In the genomic region with DNA sequence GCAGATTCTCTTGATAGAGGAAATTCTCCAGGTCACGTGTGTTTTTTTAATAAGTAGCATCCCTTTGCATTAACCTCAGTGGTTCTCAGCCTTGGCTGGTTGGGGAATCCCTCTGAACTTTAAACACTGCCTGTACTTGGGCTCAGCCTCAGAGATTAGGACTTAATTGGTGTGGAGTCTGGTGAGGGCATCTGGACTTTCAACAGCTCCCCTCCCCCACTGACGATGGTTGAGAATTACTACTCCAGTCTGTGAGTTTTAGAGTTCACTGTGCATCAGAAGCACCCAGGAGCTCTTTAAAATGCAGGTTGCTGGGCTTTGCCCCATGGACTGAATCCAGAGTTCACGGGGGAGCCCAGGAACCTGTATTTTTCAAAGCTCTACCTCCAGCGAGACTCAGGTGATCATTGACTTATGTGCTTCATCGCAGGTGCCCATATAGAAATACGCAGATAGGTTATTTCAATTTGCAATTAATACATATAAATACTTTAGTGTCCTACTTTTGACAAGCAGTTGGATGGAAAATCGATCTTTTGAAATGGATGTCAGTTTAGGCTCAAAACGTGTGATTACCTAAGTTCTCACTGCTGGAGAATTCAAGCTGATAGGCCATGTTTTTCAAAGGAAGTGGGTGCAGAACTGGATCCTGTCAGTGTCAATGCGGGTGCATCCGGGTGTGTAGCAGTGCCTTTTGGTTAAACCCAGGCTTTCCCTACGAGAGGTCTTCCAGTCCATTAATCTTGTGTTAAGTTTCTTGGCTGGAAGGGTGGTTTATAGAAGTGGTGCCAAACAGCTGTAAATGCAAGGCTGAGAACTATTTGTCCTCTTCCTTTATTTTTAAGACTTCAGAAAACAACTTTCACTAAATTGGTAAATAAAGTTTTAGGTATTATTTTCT, we compare ENCODE assay signal across 15 cellular contexts.
DNase-seq lines count a peak whose midpoint lies in the region; ATAC-seq and TF ChIP-seq lines count a peak whose summit lies in the region.
"Had no signal": no experiment of that assay in that cellular context is flagged by ENCODE, and none has a peak within 500 bp of the region (broad histone marks: within the 10 kb centered on the region; RNA-seq: fewer than 3 reads in every experiment).

No MANE protein-coding gene starts in this region.

- H3K36me3 ChIP-seq in Peyer's patch, result no peaks in the 10 kb centered on the region
- no peaks in the 10 kb centered on the region for H3K36me3 ChIP-seq in heart right ventricle
- H3K36me3 ChIP-seq in spleen, result no peaks in the 10 kb centered on the region

- H3K9me3 ChIP-seq in Peyer's patch (no peaks in the 10 kb centered on the region), heart right ventricle (no peaks in the 10 kb centered on the region), spleen (no peaks in the 10 kb centered on the region)

- peaks cover 86% of the 10 kb centered on the region for H3K4me1 Mint-ChIP-seq in progenitor cell of endocrine pancreas (ENCODE audit: low read depth)

- no peaks in the 10 kb centered on the region for H3K27me3 Mint-ChIP-seq in progenitor cell of endocrine pancreas

- peak overlapping the region; percentile 96 for H3K27ac Mint-ChIP-seq in progenitor cell of endocrine pancreas
- H3K27ac Mint-ChIP-seq: activated naive CD8-positive, alpha-beta T cell had no signal

- H3K4me1 ChIP-seq in Peyer's patch, result peaks cover 0 to 61% (median 7%) of the 10 kb centered on the region in 4 donors
- peaks cover 0 to 32% (median 14%) of the 10 kb centered on the region in 9 donors for H3K4me1 ChIP-seq in heart right ventricle
- H3K4me1 ChIP-seq in spleen, result peaks cover 0 to 23% (median 12%) of the 10 kb centered on the region in 6 donors

- peak in 3 of 6 experiments; percentile 10 to 22 (median 21) for TF ChIP-seq CTCF in Peyer's patch (IDR thresholded peaks at IDR 0.05)
- TF ChIP-seq CTCF in heart right ventricle (IDR thresholded peaks at IDR 0.05), result no peak
- TF ChIP-seq CTCF in progenitor cell of endocrine pancreas (IDR thresholded peaks at IDR 0.05; ENCODE audit: unreplicated experiment), result no peak
- TF ChIP-seq CTCF in spleen (IDR thresholded peaks at IDR 0.05 in 8 of 11, conservative IDR thresholded peaks at IDR 0.05 in 3 of 11), result no peak

- H3K4me3 ChIP-seq in Peyer's patch, result no peak overlapping the region
- H3K4me3 ChIP-seq in heart right ventricle, result no peak overlapping the region
- no peak overlapping the region for H3K4me3 ChIP-seq in spleen

- peaks cover 15% of the 10 kb centered on the region for H3K36me3 Mint-ChIP-seq in progenitor cell of endocrine pancreas (ENCODE audit: insufficient read depth)
- H3K36me3 Mint-ChIP-seq: activated naive CD8-positive, alpha-beta T cell had no signal

- DNase-seq in DMS53 (lab: John Stamatoyannopoulos, UW), result peak; percentile 62
- peak in 2 of 3 donors; percentile 78 to 87 for DNase-seq in Peyer's patch
- DNase-seq in heart right ventricle, result peak in 1 of 2 donors; percentile 15
- DNase-seq in progenitor cell of endocrine pancreas (ENCODE audit: low spot score, unreplicated experiment), result no peak
- DNase-seq in spleen, result no peak
- DNase-seq in MV-4-11 (lab: John Stamatoyannopoulos, UW), result no peak
- DNase-seq: activated CD4-positive, alpha-beta T cell treated with anti-CD3 and anti-CD28 coated beads, Interleukin-2, amount 50 U/mL, for 1 hour; COR-L47; erythroblast; stimulated activated CD4-positive, alpha-beta T cell treated with anti-CD3 and anti-CD28 coated beads, Interleukin-2, amount 100 ng/mL, for 24 hours; substantia nigra had no signal

- no peaks in the 10 kb centered on the region for H3K9me3 Mint-ChIP-seq in progenitor cell of endocrine pancreas (ENCODE audit: low read depth)

- no peaks in the 10 kb centered on the region for H3K27me3 ChIP-seq in Peyer's patch
- H3K27me3 ChIP-seq in heart right ventricle, result no peaks in the 10 kb centered on the region
- H3K27me3 ChIP-seq in spleen (replicated peaks in 1 of 7), result no peaks in the 10 kb centered on the region

- peak overlapping the region in 2 of 4 donors; percentile 71 to 80 for H3K27ac ChIP-seq in Peyer's patch
- no peak overlapping the region for H3K27ac ChIP-seq in heart right ventricle
- H3K27ac ChIP-seq in spleen, result peak overlapping the region in 4 of 8 donors; percentile 6 to 32 (median 25)

- 57 to 68% methylated on average over 11 of the region's 11 CpGs for WGBS in heart right ventricle, 2 donors
- 43 to 62% (median 53%) methylated on average over 11 of the region's 11 CpGs for WGBS in spleen, 5 donors

- intact Hi-C loops in heart right ventricle (cut with DNase I), result no loop called here
- intact Hi-C loops in spleen (cut with DNase I; ENCODE audit: low total_unique reads), result no loop called here

- ATAC-seq in heart right ventricle, result peak in 5 of 8 donors; percentile 43 to 78 (median 51)
- no peak for ATAC-seq in GM18870 (IDR thresholded peaks at IDR 0.05; ENCODE audit: unreplicated experiment)
- ATAC-seq in GM19023 (IDR thresholded peaks at IDR 0.05; ENCODE audit: unreplicated experiment), result no peak
- ATAC-seq: HCT116 had no signal

- TF ChIP-seq POLR2A in Peyer's patch (IDR thresholded peaks at IDR 0.05), result no peak
- TF ChIP-seq POLR2A in spleen (IDR thresholded peaks at IDR 0.05), result no peak

- H3K4me3 Mint-ChIP-seq in progenitor cell of endocrine pancreas (ENCODE audit: low read depth), result peak overlapping the region; percentile 53
- H3K4me3 Mint-ChIP-seq: activated naive CD8-positive, alpha-beta T cell had no signal

Comparison
In these comparisons a context has a peak if more than half of its experiments do, and no peak if none do; other contexts are left out.
1. DNase-seq: peak in DMS53 (single experiment) and Peyer's patch (2 of 3); none in progenitor cell of endocrine pancreas (single experiment), spleen (single experiment) and MV-4-11 (single experiment).
2. ATAC-seq: peak in heart right ventricle (5 of 8); none in GM18870 (single experiment) and GM19023 (single experiment).